In the genomic region with DNA sequence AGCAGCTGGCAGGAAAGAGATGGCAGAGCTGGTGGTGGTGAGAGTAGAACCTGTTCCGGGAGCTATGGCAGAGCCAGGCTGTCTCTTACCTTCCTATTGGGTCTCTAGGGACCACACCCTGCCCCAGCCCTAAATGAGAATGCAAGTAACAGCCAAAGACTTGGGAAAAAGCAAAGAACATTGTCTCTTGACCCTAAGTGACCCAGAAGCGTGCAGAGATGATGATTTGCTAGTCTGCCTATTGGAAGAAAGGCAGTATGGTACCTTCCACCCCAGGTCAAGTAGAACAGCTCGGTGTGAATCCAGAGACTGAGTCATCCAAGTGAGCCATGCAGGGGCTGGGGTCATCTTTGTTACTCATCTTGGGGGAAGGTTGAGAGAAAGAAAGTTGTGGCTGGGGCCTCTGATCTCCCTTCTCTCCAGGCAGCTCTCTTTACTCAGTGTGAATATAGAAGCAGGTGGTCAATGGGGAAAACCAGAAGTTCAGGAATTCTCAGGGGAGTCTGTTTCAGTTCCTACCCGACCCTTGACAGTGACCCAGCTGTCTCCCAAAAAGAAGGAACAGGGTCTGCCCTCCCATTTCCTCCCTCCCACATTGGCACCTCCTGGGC, we compare ENCODE assay signal across 8 cellular contexts. TPM values are rescaled to one million over a fixed set of nuclear protein-coding genes. Genes with fewer than 3 reads are reported as not detected.
A peak's percentile ranks its signal among the peaks of the same experiment; 100 is the strongest.
DNase-seq lines count a peak whose midpoint lies in the region; ATAC-seq and TF ChIP-seq lines count a peak whose summit lies in the region.

No MANE protein-coding gene starts in this region.

- DNase-seq in T-helper 2 cell treated with Interferon-gamma antibody and Interleukin-4, amounts not matched to agents 5 μg/mL and 100 μg/mL, for 36 hours (ENCODE audit: low spot score) = peak; percentile 29
- DNase-seq in T-helper 2 cell (no peak), fibroblast of lung (ENCODE audit: low read depth in 2 of 2) (peak; percentile 49 to 85), retinal pigment epithelial cell (ENCODE audit: low read depth) (no peak), DMS153 treated with DMSO at 0.1 percent for 48 hours (lab: John Stamatoyannopoulos, UW; ENCODE audit: unreplicated experiment) (no peak), ecto neural progenitor cell (ENCODE audit: low spot score) (no peak)

- peaks cover 9% of the 10 kb centered on the region for H3K27me3 Mint-ChIP-seq in T-helper 2 cell treated with Interferon-gamma antibody and Interleukin-4, amounts not matched to agents 5 μg/mL and 100 μg/mL, for 36 hours (ENCODE audit: low read depth)

- peak overlapping the region; percentile 95 for H3K4me3 Mint-ChIP-seq in T-helper 2 cell treated with Interferon-gamma antibody and Interleukin-4, amounts not matched to agents 5 μg/mL and 100 μg/mL, for 36 hours

- H2AFZ ChIP-seq in SU-DHL-6 (ENCODE audit: low read depth, low read length, severe bottlenecking) (no peak overlapping the region), fibroblast of lung (ENCODE audit: low read length) (no peak overlapping the region)

- H3K9ac ChIP-seq in SU-DHL-6 (ENCODE audit: low read length) = peak overlapping the region; percentile 73
- H3K9ac ChIP-seq in fibroblast of lung (ENCODE audit: insufficient read depth, low read length) = peak overlapping the region; percentile 47

- H3K36me3 ChIP-seq in SU-DHL-6 (ENCODE audit: low read length) (no peaks in the 10 kb centered on the region), fibroblast of lung (ENCODE audit: control insufficient read depth, insufficient read depth, low read length) (no peaks in the 10 kb centered on the region)

- no peaks in the 10 kb centered on the region for H3K9me3 Mint-ChIP-seq in T-helper 2 cell treated with Interferon-gamma antibody and Interleukin-4, amounts not matched to agents 5 μg/mL and 100 μg/mL, for 36 hours

- H3K4me2 ChIP-seq in SU-DHL-6 (ENCODE audit: low read depth, low read length, poor library complexity, severe bottlenecking) (peak overlapping the region; percentile 74), fibroblast of lung (ENCODE audit: extremely low read depth, insufficient read depth, low read length) (peak overlapping the region; percentile 81)

- H3K4me1 Mint-ChIP-seq in T-helper 2 cell treated with Interferon-gamma antibody and Interleukin-4, amounts not matched to agents 5 μg/mL and 100 μg/mL, for 36 hours (ENCODE audit: low read depth) = peaks cover 21% of the 10 kb centered on the region

- H3K27ac Mint-ChIP-seq in T-helper 2 cell treated with Interferon-gamma antibody and Interleukin-4, amounts not matched to agents 5 μg/mL and 100 μg/mL, for 36 hours = peak overlapping the region; percentile 95

- H3K4me3 ChIP-seq in SU-DHL-6 (ENCODE audit: insufficient read depth, low read length, poor library complexity, severe bottlenecking) (peak overlapping the region; percentile 86), fibroblast of lung (replicated peaks in 1 of 4; ENCODE audit: control extremely low read depth in 1 of 4, insufficient read depth in 1 of 4, low read depth in 3 of 4, low read length in 4 of 4) (peak overlapping the region; percentile 36 to 77 (median 62)), retinal pigment epithelial cell (ENCODE audit: low read length) (peak overlapping the region; percentile 73)

- H3K4me1 ChIP-seq in fibroblast of lung (ENCODE audit: control insufficient read depth, extremely low read depth, insufficient read depth, low read length) = peaks cover 59% of the 10 kb centered on the region

- no peaks in the 10 kb centered on the region for H3K9me2 ChIP-seq in SU-DHL-6 (replicated peaks; ENCODE audit: insufficient read depth, low read length)

- peak overlapping the region; percentile 85 for H3K27ac ChIP-seq in SU-DHL-6 (ENCODE audit: low read depth, low read length)
- peak overlapping the region; percentile 90 for H3K27ac ChIP-seq in fibroblast of lung (ENCODE audit: insufficient read depth, low read length)

- H3K79me2 ChIP-seq in SU-DHL-6 (ENCODE audit: insufficient read depth, low read length) = no peaks in the 10 kb centered on the region
- peaks cover 4% of the 10 kb centered on the region for H3K79me2 ChIP-seq in fibroblast of lung (ENCODE audit: control insufficient read depth, insufficient read depth, low read length)

- H3F3A ChIP-seq in SU-DHL-6 (ENCODE audit: insufficient read depth) = no peaks in the 10 kb centered on the region

- H3K27me3 ChIP-seq in SU-DHL-6 (ENCODE audit: low read length) (no peaks in the 10 kb centered on the region), fibroblast of lung (ENCODE audit: control insufficient read depth, insufficient read depth, low read length) (no peaks in the 10 kb centered on the region)

- no peaks in the 10 kb centered on the region for H3K36me3 Mint-ChIP-seq in T-helper 2 cell treated with Interferon-gamma antibody and Interleukin-4, amounts not matched to agents 5 μg/mL and 100 μg/mL, for 36 hours (ENCODE audit: low read depth)

- TF ChIP-seq CTCF in SU-DHL-6 (IDR thresholded peaks at IDR 0.05; ENCODE audit: insufficient read depth, low read length, poor library complexity, severe bottlenecking) = no peak
- no peak for TF ChIP-seq CTCF in fibroblast of lung (conservative IDR thresholded peaks at IDR 0.05 in 1 of 2, IDR thresholded peaks at IDR 0.05 in 1 of 2; ENCODE audit: low read depth in 1 of 2, low read length in 2 of 2)
- TF ChIP-seq CTCF in retinal pigment epithelial cell (conservative IDR thresholded peaks at IDR 0.05; ENCODE audit: low read depth, low read length) = no peak

- no peaks in the 10 kb centered on the region for H3K9me3 ChIP-seq in SU-DHL-6 (ENCODE audit: insufficient read depth, low read length)
- no peaks in the 10 kb centered on the region for H3K9me3 ChIP-seq in fibroblast of lung (ENCODE audit: control insufficient read depth, insufficient read depth, low read depth, low read length)

- no peak for ATAC-seq in HG03469 (IDR thresholded peaks at IDR 0.05; ENCODE audit: unreplicated experiment)

- no peaks in the 10 kb centered on the region for H4K20me1 ChIP-seq in SU-DHL-6 (ENCODE audit: low read depth, low read length)
- no peaks in the 10 kb centered on the region for H4K20me1 ChIP-seq in fibroblast of lung (ENCODE audit: control insufficient read depth, extremely low read depth, insufficient read depth, low read length)

RNA-seq across cellular contexts. Expression of a gene that starts 1.7 kb away (rescaled TPM):
- total RNA-seq in fibroblast of lung = 90.9 and 103 TPM in 2 replicates
- 163 and 240 TPM in 2 replicates for polyA plus RNA-seq in fibroblast of lung
- polyA plus RNA-seq in fibroblast of lung (2012) = 197 and 272 TPM in 2 replicates
- 56.6 and 74.8 TPM in 2 replicates for polyA minus RNA-seq in fibroblast of lung (ENCODE audit: low replicate concordance)

RNA-seq across cellular contexts. Expression of a gene that starts 2.7 kb away (rescaled TPM):
- 12.1 and 49.2 TPM in 2 replicates for total RNA-seq in fibroblast of lung
- 11.1 and 16.7 TPM in 2 replicates for polyA plus RNA-seq in fibroblast of lung
- polyA plus RNA-seq in fibroblast of lung (2012) = 12.2 and 18.0 TPM in 2 replicates
- 5.8 and 17.1 TPM in 2 replicates for polyA minus RNA-seq in fibroblast of lung (ENCODE audit: low replicate concordance)

RNA-seq across cellular contexts. Expression of a gene that starts 9.8 kb away (rescaled TPM):
- 40.3 and 130 TPM in 2 replicates for total RNA-seq in fibroblast of lung
- 42.7 and 46.4 TPM in 2 replicates for polyA plus RNA-seq in fibroblast of lung
- polyA plus RNA-seq in fibroblast of lung (2012) = 69.4 and 83.1 TPM in 2 replicates
- polyA minus RNA-seq in fibroblast of lung (ENCODE audit: low replicate concordance) = 129 and 132 TPM in 2 replicates

RNA-seq across cellular contexts. Expression of a gene that starts 11.3 kb away (rescaled TPM):
- 3,001 and 3,424 TPM in 2 replicates for total RNA-seq in fibroblast of lung
- polyA plus RNA-seq in fibroblast of lung = 2,890 and 3,456 TPM in 2 replicates
- polyA plus RNA-seq in fibroblast of lung (2012) = 2,634 and 2,984 TPM in 2 replicates
- polyA minus RNA-seq in fibroblast of lung (ENCODE audit: low replicate concordance) = 405 and 549 TPM in 2 replicates

RNA-seq across cellular contexts. Expression of a gene that starts 25.4 kb away (rescaled TPM):
- 3.1 and 4.3 TPM in 2 replicates for total RNA-seq in fibroblast of lung
- 9.4 and 11.1 TPM in 2 replicates for polyA plus RNA-seq in fibroblast of lung
- 19.1 and 23.6 TPM in 2 replicates for polyA plus RNA-seq in fibroblast of lung (2012)
- 27.3 and 38.4 TPM in 2 replicates for polyA minus RNA-seq in fibroblast of lung (ENCODE audit: low replicate concordance)

Comparison
In these comparisons a context has a peak if more than half of its experiments do, and no peak if none do; other contexts are left out.
1. DNase-seq: peak in T-helper 2 cell treated with Interferon-gamma antibody and Interleukin-4, amounts not matched to agents 5 μg/mL and 100 μg/mL, for 36 hours (single experiment) and fibroblast of lung (2 of 2); none in T-helper 2 cell (0 of 5), retinal pigment epithelial cell (single experiment), DMS153 treated with DMSO at 0.1 percent for 48 hours (single experiment) and ecto neural progenitor cell (single experiment).
2. Peak in every context shown above with its lines, with median percentiles within 50 percentile points of each other: H3K4me3 ChIP-seq.